In the genomic region with DNA sequence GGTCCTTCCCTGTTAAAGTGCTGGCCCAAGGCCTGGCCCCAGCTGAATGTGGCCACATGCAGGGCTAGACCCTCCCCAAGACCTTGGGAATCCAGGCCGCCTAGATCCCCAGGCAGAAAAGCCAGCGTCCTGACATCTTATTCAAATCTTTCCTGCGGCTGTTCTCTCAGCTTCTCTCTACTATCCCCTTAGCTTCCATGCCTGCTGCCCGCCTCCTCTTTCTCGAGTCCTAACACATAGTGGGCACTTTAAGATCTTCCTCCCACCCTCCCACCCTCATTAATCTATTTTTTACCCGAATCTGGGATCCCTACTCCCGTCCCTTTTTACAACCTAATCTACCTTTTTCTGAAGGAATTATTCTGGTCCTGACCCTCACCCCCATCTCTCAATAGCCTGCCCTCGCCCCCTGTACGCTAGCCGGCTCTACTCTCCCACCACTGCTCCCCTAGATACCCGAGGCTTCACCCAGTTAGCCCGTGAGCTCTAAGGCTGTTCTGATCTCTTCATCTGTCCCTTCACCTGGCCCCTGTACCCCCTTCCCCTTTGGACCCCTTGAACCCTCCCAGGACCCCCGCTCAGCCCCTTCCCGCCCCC, we compare ENCODE assay signal across 8 cellular contexts. TPM values are rescaled to one million over a fixed set of nuclear protein-coding genes. Genes with fewer than 3 reads are reported as not detected.
DNase-seq lines count a peak whose midpoint lies in the region; ATAC-seq and TF ChIP-seq lines count a peak whose summit lies in the region.

A gene with protein sequence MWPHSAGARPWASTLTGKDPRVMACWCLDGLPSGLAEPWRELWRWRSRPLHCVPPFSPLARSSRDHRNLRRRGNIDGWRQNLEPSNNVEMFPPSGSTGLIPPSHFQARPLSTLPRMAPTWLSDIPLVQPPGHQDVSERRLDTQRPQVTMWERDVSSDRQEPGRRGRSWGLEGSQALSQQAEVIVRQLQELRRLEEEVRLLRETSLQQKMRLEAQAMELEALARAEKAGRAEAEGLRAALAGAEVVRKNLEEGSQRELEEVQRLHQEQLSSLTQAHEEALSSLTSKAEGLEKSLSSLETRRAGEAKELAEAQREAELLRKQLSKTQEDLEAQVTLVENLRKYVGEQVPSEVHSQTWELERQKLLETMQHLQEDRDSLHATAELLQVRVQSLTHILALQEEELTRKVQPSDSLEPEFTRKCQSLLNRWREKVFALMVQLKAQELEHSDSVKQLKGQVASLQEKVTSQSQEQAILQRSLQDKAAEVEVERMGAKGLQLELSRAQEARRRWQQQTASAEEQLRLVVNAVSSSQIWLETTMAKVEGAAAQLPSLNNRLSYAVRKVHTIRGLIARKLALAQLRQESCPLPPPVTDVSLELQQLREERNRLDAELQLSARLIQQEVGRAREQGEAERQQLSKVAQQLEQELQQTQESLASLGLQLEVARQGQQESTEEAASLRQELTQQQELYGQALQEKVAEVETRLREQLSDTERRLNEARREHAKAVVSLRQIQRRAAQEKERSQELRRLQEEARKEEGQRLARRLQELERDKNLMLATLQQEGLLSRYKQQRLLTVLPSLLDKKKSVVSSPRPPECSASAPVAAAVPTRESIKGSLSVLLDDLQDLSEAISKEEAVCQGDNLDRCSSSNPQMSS (minus strand): TSS at position 260 of the 597 bp plus-strand sequence. CDS start 202 bp downstream, at position 58.

- H3K9ac ChIP-seq in mammary epithelial cell (ENCODE audit: insufficient read depth, low read length) (peak within 1 kb of the TSS; percentile 86), liver (ENCODE audit: low read depth in 1 of 2, low read length in 2 of 2) (peak within 1 kb of the TSS; percentile 42 to 64)

- dilution Hi-C loops in mammary epithelial cell (cut with HindIII; ENCODE audit: low sequenced_read_pairs): no loop called here

- CTCF ChIA-PET in CD4-positive, alpha-beta T cell (lab: Charles Lee): interaction anchor here (1.1 to 1.3 kb wide), 2 partner anchors 210 to 613 kb away, joined by 3 to 4 read pairs; no protein-coding TSS in a partner anchor
- CTCF ChIA-PET in mammary epithelial cell (lab: Charles Lee; ENCODE audit: low non-redundant PET): no interaction called here

- H3K79me2 ChIP-seq in mammary epithelial cell (ENCODE audit: insufficient read depth, low read length): peaks cover 43% of the 10 kb centered on the region

- peaks cover 13% of the 10 kb centered on the region for H3K4me1 ChIP-seq in mammary epithelial cell (ENCODE audit: insufficient read depth, low read length)
- H3K4me1 ChIP-seq in liver (ENCODE audit: control insufficient read depth in 4 of 4, insufficient read depth in 4 of 4, low read length in 3 of 4): peaks cover 3 to 14% (median 11%) of the 10 kb centered on the region in 4 donors
- H3K4me1 ChIP-seq in thyroid gland: peaks cover 8 to 24% of the 10 kb centered on the region in 2 donors

- peak within 1 kb of the TSS; percentile 90 for H3K4me2 ChIP-seq in mammary epithelial cell (ENCODE audit: insufficient read depth, low read depth, low read length)

- in situ Hi-C loops in mammary epithelial cell (cut with MboI; ENCODE audit: low sequenced_read_pairs in 2 of 2): no loop called here

- POLR2A ChIA-PET in CD4-positive, alpha-beta T cell (lab: Charles Lee): interaction anchor here (1.1 to 2.2 kb wide), 9 partner anchors 12 to 586 kb away, joined by 3 to 16 read pairs (median 6); a partner anchor contains a TSS

- peak within 1 kb of the TSS; percentile 77 for H3K27ac Mint-ChIP-seq in CD4-positive, alpha-beta T cell

- no peaks in the 10 kb centered on the region for H3K9me3 Mint-ChIP-seq in CD4-positive, alpha-beta T cell

- TF ChIP-seq CTCF in CD4-positive, alpha-beta T cell (IDR thresholded peaks at IDR 0.05): no peak
- TF ChIP-seq CTCF in HL-60 (IDR thresholded peaks at IDR 0.05; ENCODE audit: insufficient read depth, low read length) (no peak), mammary epithelial cell (conservative IDR thresholded peaks at IDR 0.05 in 1 of 2, IDR thresholded peaks at IDR 0.05 in 1 of 2; ENCODE audit: extremely low read depth in 1 of 2, insufficient read depth in 1 of 2, low read depth in 1 of 2, low read length in 2 of 2) (no peak), liver (IDR thresholded peaks at IDR 0.05; ENCODE audit: low read depth, low read length, missing input control) (no peak), thyroid gland (IDR thresholded peaks at IDR 0.05) (no peak)

- H3K36me3 Mint-ChIP-seq in CD4-positive, alpha-beta T cell (ENCODE audit: low read depth): peaks cover 24% of the 10 kb centered on the region

- peak within 1 kb of the TSS; percentile 97 for H3K4me3 Mint-ChIP-seq in CD4-positive, alpha-beta T cell

- H3K4me3 ChIP-seq in HL-60 (replicated peaks; ENCODE audit: insufficient read depth, low read length): peak within 1 kb of the TSS; percentile 88
- H3K4me3 ChIP-seq in mammary epithelial cell (replicated peaks in 1 of 3; ENCODE audit: insufficient read depth in 1 of 3, low read depth in 2 of 3, low read length in 3 of 3): peak within 1 kb of the TSS; percentile 76 to 86 (median 78)
- peak within 1 kb of the TSS; percentile 66 to 77 (median 74) for H3K4me3 ChIP-seq in liver (ENCODE audit: low read depth in 1 of 3, low read length in 3 of 3)
- peak within 1 kb of the TSS; percentile 27 to 54 (median 51) for H3K4me3 ChIP-seq in thyroid gland (replicated peaks in 1 of 3)

- no TSS peak for BruUV-seq in mammary epithelial cell (replicated peaks; lab: Mats Ljungman, UMichigan)

- H3K36me3 ChIP-seq in mammary epithelial cell (ENCODE audit: insufficient read depth, low read length): peaks cover 4% of the 10 kb centered on the region
- peaks cover 0 to 7% (median 3%) of the 10 kb centered on the region in 4 donors for H3K36me3 ChIP-seq in liver (ENCODE audit: control insufficient read depth in 4 of 4, insufficient read depth in 3 of 4, low read depth in 1 of 4, low read length in 3 of 4)
- H3K36me3 ChIP-seq in thyroid gland: peaks cover 0 to 3% of the 10 kb centered on the region in 2 donors

- no peaks in the 10 kb centered on the region for H4K20me1 ChIP-seq in mammary epithelial cell (ENCODE audit: insufficient read depth, low read length)

- ATAC-seq in CD4-positive, alpha-beta T cell (ENCODE audit: poor library complexity): no peak

- 0% methylated on average over 3 of the region's 14 CpGs for WGBS in mammary epithelial cell (ENCODE audit: low coverage, missing lambda C conversion rate)
- WGBS in liver: 15% methylated on average over 14 of the region's 14 CpGs
- 7 to 9% methylated on average over 14 of the region's 14 CpGs for WGBS in thyroid gland, 2 donors

- TF ChIP-seq RAD21 in liver (IDR thresholded peaks at IDR 0.05): no peak

- H2AFZ ChIP-seq in mammary epithelial cell (ENCODE audit: low read depth, low read length): peak within 1 kb of the TSS; percentile 95

- no peaks in the 10 kb centered on the region for H3K9me3 ChIP-seq in CD4-positive, alpha-beta T cell (ENCODE audit: control insufficient read depth, low read length)
- H3K9me3 ChIP-seq in mammary epithelial cell (replicated peaks; ENCODE audit: insufficient read depth, low read length) (no peaks in the 10 kb centered on the region), liver (ENCODE audit: control insufficient read depth in 4 of 4, low read length in 3 of 4) (no peaks in the 10 kb centered on the region), thyroid gland (no peaks in the 10 kb centered on the region)

- intact Hi-C loops in CD4-positive, alpha-beta T cell (cut with DNase I, micrococcal nuclease): loop anchor here (5.0 to 10.0 kb wide), 2 partner anchors 40 to 817 kb away; a partner anchor contains a TSS
- intact Hi-C loops in mammary epithelial cell (cut with micrococcal nuclease) (loop anchor here (1.0 kb wide), 1 partner anchor 35 kb away; no protein-coding TSS in a partner anchor), thyroid gland (cut with DNase I) (no loop called here)

- DNase-seq in CD4-positive, alpha-beta T cell: no peak
- DNase-seq in HL-60 (ENCODE audit: low read depth in 1 of 2, low spot score in 1 of 2) (no peak), mammary epithelial cell (no peak), thyroid gland (no peak), DMS114 treated with DMSO at 0.1 percent for 48 hours (lab: John Stamatoyannopoulos, UW; ENCODE audit: unreplicated experiment) (no peak), UCSD-AML1 (lab: John Stamatoyannopoulos, UW; ENCODE audit: unreplicated experiment) (no peak), NCI-H2196 (lab: John Stamatoyannopoulos, UW; ENCODE audit: unreplicated experiment) (no peak)

- H3K4me1 Mint-ChIP-seq in CD4-positive, alpha-beta T cell (ENCODE audit: low read depth): peaks cover 33% of the 10 kb centered on the region

- no peaks in the 10 kb centered on the region for H3K27me3 ChIP-seq in CD4-positive, alpha-beta T cell (ENCODE audit: control insufficient read depth, insufficient read depth, low read length)
- H3K27me3 ChIP-seq in HL-60 (ENCODE audit: insufficient read depth, poor library complexity, severe bottlenecking): no peaks in the 10 kb centered on the region
- H3K27me3 ChIP-seq in mammary epithelial cell (ENCODE audit: insufficient read depth, low read length): no peaks in the 10 kb centered on the region
- no peaks in the 10 kb centered on the region for H3K27me3 ChIP-seq in liver (ENCODE audit: control insufficient read depth in 4 of 4, insufficient read depth in 4 of 4, low read length in 3 of 4)
- H3K27me3 ChIP-seq in thyroid gland: no peaks in the 10 kb centered on the region

- H3K27me3 Mint-ChIP-seq in CD4-positive, alpha-beta T cell: no peaks in the 10 kb centered on the region

- no peak for TF ChIP-seq POLR2A in thyroid gland (IDR thresholded peaks at IDR 0.05)

- H3K27ac ChIP-seq in CD4-positive, alpha-beta T cell (ENCODE audit: low read depth, low read length): peak within 1 kb of the TSS; percentile 38
- H3K27ac ChIP-seq in HL-60 (replicated peaks): peak within 1 kb of the TSS; percentile 72
- peak within 1 kb of the TSS; percentile 69 for H3K27ac ChIP-seq in mammary epithelial cell (ENCODE audit: insufficient read depth, low read depth, low read length)
- H3K27ac ChIP-seq in liver (ENCODE audit: low read depth in 1 of 2, low read length in 2 of 2): peak within 1 kb of the TSS; percentile 15 to 51
- H3K27ac ChIP-seq in thyroid gland: peak within 1 kb of the TSS in 2 of 3 donors; percentile 42 to 65

TF ChIP-seq in liver, 16 proteins besides CTCF, POLR2A, EP300 and RAD21 (continues in another document):
- TF ChIP-seq, protein P1, sequence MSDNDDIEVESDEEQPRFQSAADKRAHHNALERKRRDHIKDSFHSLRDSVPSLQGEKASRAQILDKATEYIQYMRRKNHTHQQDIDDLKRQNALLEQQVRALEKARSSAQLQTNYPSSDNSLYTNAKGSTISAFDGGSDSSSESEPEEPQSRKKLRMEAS (IDR thresholded peaks at IDR 0.05): no peak
- no peak for TF ChIP-seq EGR1 (IDR thresholded peaks at IDR 0.05; ENCODE audit: low read depth in 2 of 2)
- TF ChIP-seq FOXA2 (IDR thresholded peaks at IDR 0.05): no peak
- TF ChIP-seq YY1 (IDR thresholded peaks at IDR 0.05): no peak

RNA-seq across cellular contexts. Expression of the gene that starts here (rescaled TPM):
- 10 to 100 TPM; 17.5 to 18.2 TPM for total RNA-seq in CD4-positive, alpha-beta T cell
- 10 to 100 TPM; 12.8 to 24.0 TPM for total RNA-seq in mammary epithelial cell
- polyA plus RNA-seq in mammary epithelial cell: 15.0 TPM
- polyA minus RNA-seq in mammary epithelial cell: 15.7 TPM
- 1 to 10 TPM; 6.9 to 9.9 TPM for total RNA-seq in liver
- polyA plus RNA-seq in liver: 1 to 10 TPM; 3.1 to 5.6 TPM
- 10 to 100 TPM; 15.8 to 20.0 (median 17.0) TPM for total RNA-seq in thyroid gland
